ENCODE assay signal across 9 cellular contexts in the genomic region with DNA sequence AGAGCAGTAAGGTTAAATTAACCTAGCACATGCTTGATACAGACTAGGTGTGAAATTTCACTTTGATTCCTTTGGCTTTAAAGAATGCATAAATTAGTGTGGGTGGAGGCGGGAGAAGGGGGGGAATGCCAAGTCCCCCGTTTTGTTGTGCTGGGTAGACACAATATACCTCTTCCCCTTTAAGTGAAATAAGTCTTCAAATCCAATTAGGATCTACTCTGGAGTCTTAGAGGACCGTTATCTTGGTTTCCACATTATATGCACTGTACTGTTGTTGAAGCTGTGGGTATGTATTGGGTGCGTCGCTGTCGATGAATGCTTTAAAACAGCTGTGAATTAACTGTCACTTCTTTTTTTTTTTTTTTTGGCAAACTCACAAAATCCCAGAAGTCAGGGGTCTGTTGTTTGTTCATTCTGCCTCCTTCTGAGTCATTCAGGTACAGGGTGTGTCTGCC. TPM values are rescaled to one million over a fixed set of nuclear protein-coding genes. Genes with fewer than 3 reads are reported as not detected.
DNase-seq lines count a peak whose midpoint lies in the region; ATAC-seq, FAIRE-seq and TF ChIP-seq lines count a peak whose summit lies in the region.
"Had no signal": no experiment of that assay in that cellular context is flagged by ENCODE, and none has a peak within 500 bp of the region (broad histone marks: within the 10 kb centered on the region; RNA-seq: fewer than 3 reads in every experiment).

No MANE protein-coding gene starts in this region.

- peaks cover 53% of the 10 kb centered on the region for H3K4me1 Mint-ChIP-seq in activated T-cell treated with anti-CD3 and anti-CD28 coated beads, Interleukin-2, amount 50 U/mL, for 4 hours (ENCODE audit: low read depth)
- peaks cover 47% of the 10 kb centered on the region for H3K4me1 Mint-ChIP-seq in activated naive CD4-positive, alpha-beta T cell treated with anti-CD3 and anti-CD28 coated beads, Interleukin-2, amount 10 ng/mL, durations not matched to agents 7 days and 5 days

- peaks cover 4% of the 10 kb centered on the region for H3K9me3 Mint-ChIP-seq in activated T-cell treated with anti-CD3 and anti-CD28 coated beads, Interleukin-2, amount 50 U/mL, for 4 hours
- peaks cover 5% of the 10 kb centered on the region for H3K9me3 Mint-ChIP-seq in activated naive CD4-positive, alpha-beta T cell treated with anti-CD3 and anti-CD28 coated beads, Interleukin-2, amount 10 ng/mL, durations not matched to agents 7 days and 5 days

- TF ChIP-seq CTCF in keratinocyte (optimal IDR thresholded peaks at IDR 0.05 in 1 of 3, IDR thresholded peaks at IDR 0.05 in 1 of 3, conservative IDR thresholded peaks at IDR 0.05 in 1 of 3; ENCODE audit: extremely low read depth in 1 of 3, insufficient read depth in 2 of 3, low read length in 3 of 3) (no peak), thyroid gland (IDR thresholded peaks at IDR 0.05) (no peak), D721Med (IDR thresholded peaks at IDR 0.05; ENCODE audit: insufficient read depth, missing control alignments) (no peak)

- no peak for DNase-seq in activated T-cell treated with anti-CD3 and anti-CD28 coated beads, Interleukin-2, amount 50 U/mL, for 4 hours
- DNase-seq in activated T-cell treated with anti-CD3 and anti-CD28 coated beads for 4 hours (no peak), keratinocyte (ENCODE audit: low read depth, low spot score) (no peak), thyroid gland (no peak), D721Med (ENCODE audit: insufficient read length, low spot score) (no peak), HT-29 (ENCODE audit: low spot score) (no peak), small intestine (no peak)
- DNase-seq in activated naive CD4-positive, alpha-beta T cell treated with anti-CD3 and anti-CD28 coated beads, Interleukin-2, amount 10 ng/mL, durations not matched to agents 7 days and 5 days, result no peak
- DNase-seq: DND-41 had no signal

- FAIRE-seq in keratinocyte (lab: Jason Lieb, UNC), result no peak
- FAIRE-seq in D721Med (lab: Jason Lieb, UNC), result no peak
- FAIRE-seq in small intestine (lab: Jason Lieb, UNC), result no peak

- peaks cover 1% of the 10 kb centered on the region for H3K79me2 ChIP-seq in keratinocyte (ENCODE audit: control insufficient read depth, insufficient read depth, low read length)

- H3K27ac ChIP-seq in keratinocyte (ENCODE audit: control insufficient read depth, insufficient read depth, low read length), result peak overlapping the region; percentile 36
- H3K27ac ChIP-seq in thyroid gland, result peak overlapping the region; percentile 2 to 75 (median 32)
- peak overlapping the region in 1 of 2 donors; percentile 90 for H3K27ac ChIP-seq in small intestine (ENCODE audit: low read depth in 1 of 2, low read length in 1 of 2)

- intact Hi-C loops in thyroid gland (cut with DNase I), result loop anchor here (5.0 kb wide), 1 partner anchor 313 kb away; no protein-coding TSS in a partner anchor

- no peaks in the 10 kb centered on the region for H4K20me1 ChIP-seq in keratinocyte (ENCODE audit: control insufficient read depth, extremely low read depth, insufficient read depth, low read length)

- no peaks in the 10 kb centered on the region for H3K27me3 Mint-ChIP-seq in activated T-cell treated with anti-CD3 and anti-CD28 coated beads, Interleukin-2, amount 50 U/mL, for 4 hours (ENCODE audit: low read depth)
- H3K27me3 Mint-ChIP-seq in activated naive CD4-positive, alpha-beta T cell treated with anti-CD3 and anti-CD28 coated beads, Interleukin-2, amount 10 ng/mL, durations not matched to agents 7 days and 5 days, result peaks cover 14% of the 10 kb centered on the region

- no peaks in the 10 kb centered on the region for H3K27me3 ChIP-seq in keratinocyte (ENCODE audit: control insufficient read depth, extremely low read depth, insufficient read depth, low read length)
- H3K27me3 ChIP-seq in thyroid gland, result no peaks in the 10 kb centered on the region
- H3K27me3 ChIP-seq in small intestine (ENCODE audit: control insufficient read depth in 2 of 2, insufficient read depth in 2 of 2, low read length in 2 of 2), result no peaks in the 10 kb centered on the region

- peaks cover 21% of the 10 kb centered on the region for H3K36me3 Mint-ChIP-seq in activated T-cell treated with anti-CD3 and anti-CD28 coated beads, Interleukin-2, amount 50 U/mL, for 4 hours (ENCODE audit: insufficient read depth)
- H3K36me3 Mint-ChIP-seq in activated naive CD4-positive, alpha-beta T cell treated with anti-CD3 and anti-CD28 coated beads, Interleukin-2, amount 10 ng/mL, durations not matched to agents 7 days and 5 days, result peaks cover 79% of the 10 kb centered on the region

- WGBS in thyroid gland, 2 donors, result 41 to 42% methylated on average over 6 of the region's 6 CpGs
- 9 to 24% (median 15%) methylated on average over 6 of the region's 6 CpGs for WGBS in small intestine, 3 donors

- H3K4me1 ChIP-seq in keratinocyte (ENCODE audit: control insufficient read depth, extremely low read depth, insufficient read depth, low read length) (peaks cover 17% of the 10 kb centered on the region), thyroid gland (peaks cover 7 to 13% of the 10 kb centered on the region in 2 donors), small intestine (ENCODE audit: control insufficient read depth in 2 of 2, insufficient read depth in 1 of 2, low read depth in 1 of 2, low read length in 1 of 2) (peaks cover 0 to 3% of the 10 kb centered on the region in 2 donors)

- H2AFZ ChIP-seq in keratinocyte (ENCODE audit: control insufficient read depth, low read length), result no peak overlapping the region

- H3K9me1 ChIP-seq in keratinocyte (ENCODE audit: control insufficient read depth, extremely low read depth, insufficient read depth, low read length), result no peaks in the 10 kb centered on the region

- dilution Hi-C loops in keratinocyte (cut with MboI; ENCODE audit: extremely low pct_ligation_motif_present, low sequenced_read_pairs), result no loop called here

- H3K9ac ChIP-seq in keratinocyte (ENCODE audit: control insufficient read depth, extremely low read depth, insufficient read depth, low read length), result peak overlapping the region; percentile 71

- peak overlapping the region; percentile 96 for H3K4me2 ChIP-seq in keratinocyte (ENCODE audit: control insufficient read depth, extremely low read depth, insufficient read depth, low read depth, low read length)

- H3K4me3 Mint-ChIP-seq in activated T-cell treated with anti-CD3 and anti-CD28 coated beads, Interleukin-2, amount 50 U/mL, for 4 hours, result peak overlapping the region; percentile 99
- H3K4me3 Mint-ChIP-seq in activated naive CD4-positive, alpha-beta T cell treated with anti-CD3 and anti-CD28 coated beads, Interleukin-2, amount 10 ng/mL, durations not matched to agents 7 days and 5 days, result peak overlapping the region; percentile 97

- CTCF ChIA-PET in activated naive CD4-positive, alpha-beta T cell treated with anti-CD3 and anti-CD28 coated beads, Interleukin-2, amount 10 ng/mL, durations not matched to agents 7 days and 5 days (lab: Charles Lee), result interaction anchor here (0.6 to 2.0 kb wide), 8 partner anchors 36 to 173 kb away, joined by 3 to 15 read pairs (median 6); no protein-coding TSS in a partner anchor

- H3K4me3 ChIP-seq in keratinocyte (ENCODE audit: control insufficient read depth in 2 of 3, extremely low read depth in 1 of 3, insufficient read depth in 2 of 3, low read depth in 1 of 3, low read length in 3 of 3) (peak overlapping the region in 2 of 3 experiments; percentile 85 to 87), thyroid gland (replicated peaks in 1 of 3) (peak overlapping the region in 1 of 3 donors; percentile 45), small intestine (ENCODE audit: low read depth in 1 of 2, low read length in 2 of 2) (no peak overlapping the region)

- H3K27ac Mint-ChIP-seq in activated naive CD4-positive, alpha-beta T cell treated with anti-CD3 and anti-CD28 coated beads, Interleukin-2, amount 10 ng/mL, durations not matched to agents 7 days and 5 days, result peak overlapping the region; percentile 99

- ATAC-seq in activated T-cell treated with anti-CD3 and anti-CD28 coated beads, Interleukin-2, amount 50 U/mL, for 4 hours, result peak; percentile 15 to 27

- no peaks in the 10 kb centered on the region for H3K9me3 ChIP-seq in keratinocyte (ENCODE audit: control insufficient read depth, low read depth, low read length)
- no peaks in the 10 kb centered on the region for H3K9me3 ChIP-seq in thyroid gland
- no peaks in the 10 kb centered on the region for H3K9me3 ChIP-seq in small intestine (ENCODE audit: control insufficient read depth, low read depth)

- no peak for TF ChIP-seq POLR2A in thyroid gland (IDR thresholded peaks at IDR 0.05)

- H3K36me3 ChIP-seq in keratinocyte (ENCODE audit: control insufficient read depth in 2 of 2, extremely low read depth in 1 of 2, insufficient read depth in 2 of 2, low read length in 2 of 2) (peaks cover 0 to 6% of the 10 kb centered on the region in 2 experiments), thyroid gland (no peaks in the 10 kb centered on the region), small intestine (ENCODE audit: control insufficient read depth in 2 of 2, insufficient read depth in 2 of 2, low read length in 2 of 2) (no peaks in the 10 kb centered on the region)

RNA-seq across cellular contexts. Expression of gene S1PR1, which starts 1.6 kb away (rescaled TPM):
- total RNA-seq in activated T-cell treated with anti-CD3 and anti-CD28 coated beads, Interleukin-2, amount 50 U/mL, for 4 hours, result 100 to 1,000 TPM in 2 of 3 donors, 10 to 100 TPM in 1; 97.7 to 112 (median 111) TPM
- 2.0 to 10.7 TPM (median 3.1 TPM) in 3 replicates for polyA plus RNA-seq in keratinocyte
- polyA plus RNA-seq in keratinocyte (2011; ENCODE audit: low read depth), result 0.19 TPM
- polyA plus RNA-seq in keratinocyte (2011; cell fraction: cytosol; rRNA removed), result 2.4 and 3.7 TPM in 2 replicates
- polyA plus RNA-seq in keratinocyte (2011; cell fraction: nucleus; rRNA removed), result 4.5 and 5.6 TPM in 2 replicates
- 0.30 and 6.2 TPM in 2 replicates for polyA plus RNA-seq in keratinocyte (2012; ENCODE audit: low replicate concordance)
- polyA minus RNA-seq in keratinocyte, result 3.4 to 16.0 TPM (median 4.8 TPM) in 3 replicates
- 4.4 TPM for polyA minus RNA-seq in keratinocyte (2011; cell fraction: cytosol; rRNA and poly(A)+ RNA removed)
- 3.1 and 5.7 TPM in 2 replicates for polyA minus RNA-seq in keratinocyte (2011; cell fraction: nucleus; rRNA and poly(A)+ RNA removed)
- 10 to 100 TPM; 34.5 to 92.7 (median 67.0) TPM for total RNA-seq in thyroid gland
- total RNA-seq in HT-29 (2014; rRNA removed; shearing (Covaris generic)), result not detected in 2 replicates
- 10 to 100 TPM in 1 of 3 donors, 1 to 10 TPM in 1, under 1 TPM in 1; 0.45 to 42.4 (median 1.9) TPM for polyA plus RNA-seq in small intestine

Comparison
In these comparisons a context has a peak if more than half of its experiments do, and no peak if none do; other contexts are left out.
1. H3K4me3 ChIP-seq: peak in keratinocyte (2 of 3); none in small intestine (0 of 2).
2. RNA of gene S1PR1, which starts 1.6 kb away (total RNA-seq): 97.7 to 112 TPM in activated T-cell treated with anti-CD3 and anti-CD28 coated beads, Interleukin-2, amount 50 U/mL, for 4 hours and 34.5 to 92.7 TPM in thyroid gland; not detected in HT-29; every median in the first group is over 10 times any median in the second.